Comparison of ENCODE assay signal across 18 cellular contexts in genomic region chr9:136964833-136965422, GRCh38. TPM values are rescaled to one million over a fixed set of nuclear protein-coding genes. Genes with fewer than 3 reads are reported as not detected.
A peak's percentile ranks its signal among the peaks of the same experiment; 100 is the strongest.
DNase-seq lines count a peak whose midpoint lies in the region; ATAC-seq and TF ChIP-seq lines count a peak whose summit lies in the region.
"Had no signal": no experiment of that assay in that cellular context is flagged by ENCODE, and none has a peak within 500 bp of the region (broad histone marks: within the 10 kb centered on the region; RNA-seq: fewer than 3 reads in every experiment).

No MANE protein-coding gene starts in this region.

- H3K4me3 Mint-ChIP-seq in T-helper 1 cell treated with Interleukin-12 subunit alpha and Interleukin-12 subunit beta and Interleukin-4 antibody, amounts not matched to agents 30 μg/mL and 1 μg/mL, for 36 hours: no peak overlapping the region
- H3K4me3 Mint-ChIP-seq in central memory CD8-positive, alpha-beta T cell: no peak overlapping the region
- no peak overlapping the region for H3K4me3 Mint-ChIP-seq in Caco-2 (ENCODE audit: unreplicated experiment)

- WGBS in trophoblast cell (ENCODE audit: extremely low coverage, insufficient coverage, insufficient read length): no CpG with 5 or more reads among the region's 26 CpGs

- H3K27ac Mint-ChIP-seq in T-helper 1 cell treated with Interleukin-12 subunit alpha and Interleukin-12 subunit beta and Interleukin-4 antibody, amounts not matched to agents 30 μg/mL and 1 μg/mL, for 36 hours: peak overlapping the region; percentile 15
- H3K27ac Mint-ChIP-seq in central memory CD8-positive, alpha-beta T cell (ENCODE audit: low read depth): peak overlapping the region; percentile 93
- H3K27ac Mint-ChIP-seq in Caco-2 (ENCODE audit: unreplicated experiment): no peak overlapping the region

- CTCF ChIA-PET in Caco-2 (lab: Charles Lee): interaction anchor here (0.7 kb wide), 1 partner anchor 86 kb away, joined by 4 read pairs; no protein-coding TSS in a partner anchor

- H2BK120ac ChIP-seq in trophoblast cell (ENCODE audit: insufficient read depth, low read length, poor library complexity): no peak overlapping the region

- ATAC-seq in central memory CD8-positive, alpha-beta T cell (replicated peaks; ENCODE audit: extremely low read depth, poor library complexity, severe bottlenecking): no peak

- H3K4me3 ChIP-seq in trophoblast cell (ENCODE audit: low read depth, low read length) (no peak overlapping the region), Caco-2 (ENCODE audit: low read depth, low read length) (no peak overlapping the region)
- H3K4me3 ChIP-seq: GM12878, suprapubic skin had no signal

- DNase-seq in T-helper 1 cell (no peak), trophoblast cell (no peak), Caco-2 (no peak), middle frontal gyrus (ENCODE audit: extremely low spot score, low spot score) (no peak)
- DNase-seq in central memory CD8-positive, alpha-beta T cell (ENCODE audit: low spot score in 2 of 2): no peak
- DNase-seq: 8988T; activated CD4-positive, alpha-beta T cell treated with anti-CD3 and anti-CD28 coated beads for 1 hour; anterior cingulate cortex; GDM1; head of caudate nucleus; mammary epithelial cell; spleen had no signal

- no peaks in the 10 kb centered on the region for H3K36me3 Mint-ChIP-seq in T-helper 1 cell treated with Interleukin-12 subunit alpha and Interleukin-12 subunit beta and Interleukin-4 antibody, amounts not matched to agents 30 μg/mL and 1 μg/mL, for 36 hours (ENCODE audit: low read depth)
- H3K36me3 Mint-ChIP-seq in central memory CD8-positive, alpha-beta T cell (ENCODE audit: insufficient read depth): peaks cover 12% of the 10 kb centered on the region
- peaks cover 11% of the 10 kb centered on the region for H3K36me3 Mint-ChIP-seq in Caco-2 (ENCODE audit: insufficient read depth, unreplicated experiment)

- no peak overlapping the region for H2AK5ac ChIP-seq in trophoblast cell (ENCODE audit: low read length)

- peak overlapping the region; percentile 9 for H4K8ac ChIP-seq in trophoblast cell (ENCODE audit: low read depth, low read length)

- no peak overlapping the region for H3K14ac ChIP-seq in trophoblast cell (ENCODE audit: low read length)

- H4K12ac ChIP-seq in trophoblast cell (ENCODE audit: low read depth, low read length): no peak overlapping the region

- peak overlapping the region; percentile 28 for H4K91ac ChIP-seq in trophoblast cell (ENCODE audit: low read depth, low read length)

- no peak for TF ChIP-seq CTCF in Caco-2 (IDR thresholded peaks at IDR 0.05; ENCODE audit: insufficient read depth in 1 of 2, low read depth in 1 of 2, low read length in 1 of 2, severe bottlenecking in 1 of 2, unreplicated experiment in 1 of 2)

- no peak overlapping the region for H3K27ac ChIP-seq in trophoblast cell (ENCODE audit: low read depth, low read length)
- H3K27ac ChIP-seq: suprapubic skin had no signal

- intact Hi-C loops in Caco-2 (cut with micrococcal nuclease; ENCODE audit: unreplicated experiment): no loop called here

- H3K9me3 ChIP-seq in trophoblast cell (ENCODE audit: insufficient read depth, low read depth, low read length): peaks cover 2% of the 10 kb centered on the region
- H3K9me3 ChIP-seq in Caco-2: no peaks in the 10 kb centered on the region
- H3K9me3 ChIP-seq: spleen, suprapubic skin had no signal

- no peak overlapping the region for H2BK12ac ChIP-seq in trophoblast cell (ENCODE audit: low read length)

- H2BK5ac ChIP-seq in trophoblast cell (ENCODE audit: low read depth, low read length, poor library complexity): no peak overlapping the region

- H3K27me3 ChIP-seq in trophoblast cell (ENCODE audit: insufficient read depth, low read length) (no peaks in the 10 kb centered on the region), Caco-2 (replicated peaks; ENCODE audit: control insufficient read depth, insufficient read depth, low read length) (no peaks in the 10 kb centered on the region)
- H3K27me3 ChIP-seq: suprapubic skin had no signal

- peaks cover 10% of the 10 kb centered on the region for H3K79me1 ChIP-seq in trophoblast cell (ENCODE audit: low read length)

- H3K36me3 ChIP-seq in trophoblast cell (ENCODE audit: control insufficient read depth in 1 of 2, insufficient read depth in 2 of 2, low read length in 2 of 2) (no peaks in the 10 kb centered on the region), Caco-2 (ENCODE audit: control insufficient read depth, insufficient read depth, low read length) (no peaks in the 10 kb centered on the region)
- H3K36me3 ChIP-seq: spleen, suprapubic skin had no signal

- H3K4me1 ChIP-seq in trophoblast cell (ENCODE audit: control insufficient read depth in 1 of 2, insufficient read depth in 2 of 2, low read length in 2 of 2): peaks cover 3% of the 10 kb centered on the region in 2 experiments
- peaks cover 18% of the 10 kb centered on the region for H3K4me1 ChIP-seq in Caco-2

- no peak overlapping the region for H2AFZ ChIP-seq in trophoblast cell (ENCODE audit: insufficient read depth, low read length, poor library complexity)

- H3K27me3 Mint-ChIP-seq in T-helper 1 cell treated with Interleukin-12 subunit alpha and Interleukin-12 subunit beta and Interleukin-4 antibody, amounts not matched to agents 30 μg/mL and 1 μg/mL, for 36 hours (ENCODE audit: low read depth): no peaks in the 10 kb centered on the region
- H3K27me3 Mint-ChIP-seq in central memory CD8-positive, alpha-beta T cell: no peaks in the 10 kb centered on the region
- no peaks in the 10 kb centered on the region for H3K27me3 Mint-ChIP-seq in Caco-2 (ENCODE audit: insufficient read depth, unreplicated experiment)

- H3K23ac ChIP-seq in trophoblast cell (ENCODE audit: low read length): no peak overlapping the region

- no peaks in the 10 kb centered on the region for H3K79me2 ChIP-seq in trophoblast cell (ENCODE audit: control insufficient read depth, insufficient read depth, low read length, poor library complexity)

- POLR2A ChIA-PET in Caco-2 (lab: Charles Lee): no interaction called here

- H3K18ac ChIP-seq in trophoblast cell (ENCODE audit: low read length): no peak overlapping the region

- no peak overlapping the region for H3K4me2 ChIP-seq in trophoblast cell (ENCODE audit: low read length)

- no TSS peak for BruUV-seq in Caco-2 (replicated peaks; lab: Mats Ljungman, UMichigan)

- no peaks in the 10 kb centered on the region for H3K9me3 Mint-ChIP-seq in T-helper 1 cell treated with Interleukin-12 subunit alpha and Interleukin-12 subunit beta and Interleukin-4 antibody, amounts not matched to agents 30 μg/mL and 1 μg/mL, for 36 hours
- H3K9me3 Mint-ChIP-seq in central memory CD8-positive, alpha-beta T cell: no peaks in the 10 kb centered on the region
- no peaks in the 10 kb centered on the region for H3K9me3 Mint-ChIP-seq in Caco-2 (ENCODE audit: unreplicated experiment)

- H3K4ac ChIP-seq in trophoblast cell (ENCODE audit: low read depth, low read length): no peak overlapping the region

- no peak overlapping the region for H3K9ac ChIP-seq in trophoblast cell (ENCODE audit: low read length)

- peaks cover 13% of the 10 kb centered on the region for H3K4me1 Mint-ChIP-seq in T-helper 1 cell treated with Interleukin-12 subunit alpha and Interleukin-12 subunit beta and Interleukin-4 antibody, amounts not matched to agents 30 μg/mL and 1 μg/mL, for 36 hours (ENCODE audit: low read depth)
- H3K4me1 Mint-ChIP-seq in central memory CD8-positive, alpha-beta T cell: peaks cover 56% of the 10 kb centered on the region
- H3K4me1 Mint-ChIP-seq in Caco-2 (ENCODE audit: low read depth, unreplicated experiment): no peaks in the 10 kb centered on the region

RNA-seq across cellular contexts. Expression of gene PTGDS, which starts 12.4 kb away (rescaled TPM):
- 4.4 and 4.7 TPM in 2 replicates for polyA plus RNA-seq in trophoblast cell (2013)
- not detected in 2 replicates for total RNA-seq in Caco-2 (2022)
- total RNA-seq: GM12878, M059J, pulmonary artery endothelial cell had no signal
- polyA plus RNA-seq: GM12878, mammary epithelial cell had no signal

RNA-seq across cellular contexts. Expression of gene LCN12, which starts 12.9 kb away (rescaled TPM):
- polyA plus RNA-seq in trophoblast cell (2013): 0.25 and 0.31 TPM in 2 replicates
- 20.0 and 23.2 TPM in 2 replicates for total RNA-seq in Caco-2 (2022)
- total RNA-seq: M059J, pulmonary artery endothelial cell had no signal

RNA-seq across cellular contexts. Expression of gene LCNL1, which starts 17.9 kb away (rescaled TPM):
- 0.15 and 0.17 TPM in 2 replicates for polyA plus RNA-seq in trophoblast cell (2013)
- not detected in 2 replicates for total RNA-seq in Caco-2 (2022)
- total RNA-seq: GM12878, M059J, pulmonary artery endothelial cell had no signal
- polyA plus RNA-seq: GM12878, mammary epithelial cell, neural cell had no signal

RNA-seq across cellular contexts. Expression of gene C8G, which starts 19.9 kb away (rescaled TPM):
- 1.2 and 2.2 TPM in 2 replicates for polyA plus RNA-seq in trophoblast cell (2013)
- total RNA-seq in Caco-2 (2022): 0.77 and 1.3 TPM in 2 replicates
- total RNA-seq: pulmonary artery endothelial cell had no signal
- polyA plus RNA-seq: neural cell had no signal

RNA-seq across cellular contexts. Expression of gene FBXW5, which starts 20.4 kb away (rescaled TPM):
- 74.0 and 80.2 TPM in 2 replicates for polyA plus RNA-seq in trophoblast cell (2013)
- total RNA-seq in Caco-2 (2022): 66.8 and 76.1 TPM in 2 replicates
